In the genomic region with DNA sequence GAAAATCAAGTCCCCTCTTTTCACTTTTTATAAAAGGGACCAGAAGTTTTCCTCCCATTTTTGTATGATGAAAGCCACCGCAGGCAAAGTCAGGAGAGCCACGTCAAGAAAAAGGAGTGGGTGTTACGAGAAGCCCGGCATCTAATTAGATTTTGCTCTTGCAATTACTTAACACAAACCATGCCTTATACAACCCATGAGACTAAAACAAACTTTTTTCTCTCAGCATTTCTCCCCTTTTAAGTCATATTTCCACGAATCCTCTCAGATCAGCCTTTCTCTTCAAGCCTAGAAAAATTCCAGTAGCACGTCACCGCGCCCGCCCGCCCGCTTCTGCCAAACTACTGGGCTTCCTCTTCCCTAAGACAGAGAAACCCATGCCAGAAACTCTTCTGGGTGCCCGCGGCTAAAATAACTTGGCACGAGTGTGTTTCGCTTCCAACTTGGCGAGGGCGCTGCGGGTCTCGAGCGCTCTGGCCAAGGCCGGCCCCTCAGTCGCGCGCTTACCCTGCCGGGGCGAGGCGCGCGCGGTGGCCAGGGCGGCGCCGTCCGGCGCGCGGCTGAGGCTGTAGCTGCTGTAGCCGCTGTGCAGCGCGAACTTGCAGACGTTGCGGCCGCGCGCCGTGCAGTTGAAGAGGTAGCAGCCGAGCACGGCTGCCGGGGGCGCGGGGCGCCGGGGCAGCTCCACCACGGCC, we compare ENCODE assay signal across 1 cellular context.
TF ChIP-seq lines count a peak whose summit lies in the region.

No MANE protein-coding gene starts in this region.

TF ChIP-seq in HepG2, 621 proteins besides CTCF, POLR2A, EP300 and RAD21 (continued from another document and continues in another):
- TF ChIP-seq, protein P1, sequence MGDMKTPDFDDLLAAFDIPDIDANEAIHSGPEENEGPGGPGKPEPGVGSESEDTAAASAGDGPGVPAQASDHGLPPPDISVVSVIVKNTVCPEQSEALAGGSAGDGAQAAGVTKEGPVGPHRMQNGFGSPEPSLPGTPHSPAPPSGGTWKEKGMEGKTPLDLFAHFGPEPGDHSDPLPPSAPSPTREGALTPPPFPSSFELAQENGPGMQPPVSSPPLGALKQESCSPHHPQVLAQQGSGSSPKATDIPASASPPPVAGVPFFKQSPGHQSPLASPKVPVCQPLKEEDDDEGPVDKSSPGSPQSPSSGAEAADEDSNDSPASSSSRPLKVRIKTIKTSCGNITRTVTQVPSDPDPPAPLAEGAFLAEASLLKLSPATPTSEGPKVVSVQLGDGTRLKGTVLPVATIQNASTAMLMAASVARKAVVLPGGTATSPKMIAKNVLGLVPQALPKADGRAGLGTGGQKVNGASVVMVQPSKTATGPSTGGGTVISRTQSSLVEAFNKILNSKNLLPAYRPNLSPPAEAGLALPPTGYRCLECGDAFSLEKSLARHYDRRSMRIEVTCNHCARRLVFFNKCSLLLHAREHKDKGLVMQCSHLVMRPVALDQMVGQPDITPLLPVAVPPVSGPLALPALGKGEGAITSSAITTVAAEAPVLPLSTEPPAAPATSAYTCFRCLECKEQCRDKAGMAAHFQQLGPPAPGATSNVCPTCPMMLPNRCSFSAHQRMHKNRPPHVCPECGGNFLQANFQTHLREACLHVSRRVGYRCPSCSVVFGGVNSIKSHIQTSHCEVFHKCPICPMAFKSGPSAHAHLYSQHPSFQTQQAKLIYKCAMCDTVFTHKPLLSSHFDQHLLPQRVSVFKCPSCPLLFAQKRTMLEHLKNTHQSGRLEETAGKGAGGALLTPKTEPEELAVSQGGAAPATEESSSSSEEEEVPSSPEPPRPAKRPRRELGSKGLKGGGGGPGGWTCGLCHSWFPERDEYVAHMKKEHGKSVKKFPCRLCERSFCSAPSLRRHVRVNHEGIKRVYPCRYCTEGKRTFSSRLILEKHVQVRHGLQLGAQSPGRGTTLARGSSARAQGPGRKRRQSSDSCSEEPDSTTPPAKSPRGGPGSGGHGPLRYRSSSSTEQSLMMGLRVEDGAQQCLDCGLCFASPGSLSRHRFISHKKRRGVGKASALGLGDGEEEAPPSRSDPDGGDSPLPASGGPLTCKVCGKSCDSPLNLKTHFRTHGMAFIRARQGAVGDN (CRISPR knock-in tag; IDR thresholded peaks at IDR 0.05) = peak; percentile 51; the same call in 1 of the 2 replicates
- TF ChIP-seq ZNF547 (CRISPR knock-in tag; IDR thresholded peaks at IDR 0.05) (no peak), IKZF4 (CRISPR knock-in tag; IDR thresholded peaks at IDR 0.05; ENCODE audit: borderline replicate concordance, low read depth, not compliant biosample characterization) (peak; percentile 15), HES4 (CRISPR knock-in tag; IDR thresholded peaks at IDR 0.05; ENCODE audit: borderline replicate concordance) (no peak), BHLHE40 (IDR thresholded peaks at IDR 0.05; ENCODE audit: low read length) (no peak), ZNF777 (CRISPR knock-in tag; IDR thresholded peaks at IDR 0.05) (0 out of 2 replicates have a peak, but pooled peaks have one; percentile 46), ZNF230 (CRISPR knock-in tag; IDR thresholded peaks at IDR 0.05) (no peak), FOXC1 (CRISPR knock-in tag; IDR thresholded peaks at IDR 0.05; ENCODE audit: borderline replicate concordance) (0 out of 2 replicates have a peak, but pooled peaks have one; percentile 16), BRD4 (CRISPR knock-in tag; IDR thresholded peaks at IDR 0.05) (0 out of 2 replicates have a peak, but pooled peaks have one; percentile 31), JDP2 (CRISPR knock-in tag; IDR thresholded peaks at IDR 0.05; ENCODE audit: borderline replicate concordance) (no peak), CENPT (CRISPR knock-in tag; IDR thresholded peaks at IDR 0.05; ENCODE audit: low read depth) (peak; percentile 22; the same call in 1 of the 2 replicates), ZBTB38 (CRISPR knock-in tag; IDR thresholded peaks at IDR 0.05) (peak; percentile 61; the same call in 1 of the 2 replicates), ZNF768 (CRISPR knock-in tag; IDR thresholded peaks at IDR 0.05) (0 out of 2 replicates have a peak, but pooled peaks have one; percentile 7), PITX1 (CRISPR knock-in tag; IDR thresholded peaks at IDR 0.05) (no peak), ZNF883 (CRISPR knock-in tag; IDR thresholded peaks at IDR 0.05; ENCODE audit: not compliant biosample characterization) (peak; percentile 11), SKI (IDR thresholded peaks at IDR 0.05; ENCODE audit: partially characterized antibody) (peak; percentile 28), TFDP2 (CRISPR knock-in tag; IDR thresholded peaks at IDR 0.05) (peak; percentile 41), MTF2 (CRISPR knock-in tag; IDR thresholded peaks at IDR 0.05; ENCODE audit: borderline replicate concordance) (0 out of 2 replicates have a peak, but pooled peaks have one; percentile 31), ZNF430 (CRISPR knock-in tag; IDR thresholded peaks at IDR 0.05) (no peak), MTA1 (CRISPR knock-in tag; IDR thresholded peaks at IDR 0.05; ENCODE audit: borderline replicate concordance) (peak; percentile 20; the same call in 1 of the 2 replicates), ARID4A (CRISPR knock-in tag; IDR thresholded peaks at IDR 0.05; ENCODE audit: borderline replicate concordance) (peak; percentile 46), ZNF512B (CRISPR knock-in tag; IDR thresholded peaks at IDR 0.05; ENCODE audit: borderline replicate concordance) (no peak), NFYC (CRISPR knock-in tag; IDR thresholded peaks at IDR 0.05) (no peak), HOXA5 (CRISPR knock-in tag; IDR thresholded peaks at IDR 0.05) (peak; percentile 69)
- TF ChIP-seq, protein P2, sequence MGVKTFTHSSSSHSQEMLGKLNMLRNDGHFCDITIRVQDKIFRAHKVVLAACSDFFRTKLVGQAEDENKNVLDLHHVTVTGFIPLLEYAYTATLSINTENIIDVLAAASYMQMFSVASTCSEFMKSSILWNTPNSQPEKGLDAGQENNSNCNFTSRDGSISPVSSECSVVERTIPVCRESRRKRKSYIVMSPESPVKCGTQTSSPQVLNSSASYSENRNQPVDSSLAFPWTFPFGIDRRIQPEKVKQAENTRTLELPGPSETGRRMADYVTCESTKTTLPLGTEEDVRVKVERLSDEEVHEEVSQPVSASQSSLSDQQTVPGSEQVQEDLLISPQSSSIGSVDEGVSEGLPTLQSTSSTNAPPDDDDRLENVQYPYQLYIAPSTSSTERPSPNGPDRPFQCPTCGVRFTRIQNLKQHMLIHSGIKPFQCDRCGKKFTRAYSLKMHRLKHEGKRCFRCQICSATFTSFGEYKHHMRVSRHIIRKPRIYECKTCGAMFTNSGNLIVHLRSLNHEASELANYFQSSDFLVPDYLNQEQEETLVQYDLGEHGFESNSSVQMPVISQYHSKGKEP (CRISPR knock-in tag; IDR thresholded peaks at IDR 0.05) = no peak
- TF ChIP-seq, protein P3, sequence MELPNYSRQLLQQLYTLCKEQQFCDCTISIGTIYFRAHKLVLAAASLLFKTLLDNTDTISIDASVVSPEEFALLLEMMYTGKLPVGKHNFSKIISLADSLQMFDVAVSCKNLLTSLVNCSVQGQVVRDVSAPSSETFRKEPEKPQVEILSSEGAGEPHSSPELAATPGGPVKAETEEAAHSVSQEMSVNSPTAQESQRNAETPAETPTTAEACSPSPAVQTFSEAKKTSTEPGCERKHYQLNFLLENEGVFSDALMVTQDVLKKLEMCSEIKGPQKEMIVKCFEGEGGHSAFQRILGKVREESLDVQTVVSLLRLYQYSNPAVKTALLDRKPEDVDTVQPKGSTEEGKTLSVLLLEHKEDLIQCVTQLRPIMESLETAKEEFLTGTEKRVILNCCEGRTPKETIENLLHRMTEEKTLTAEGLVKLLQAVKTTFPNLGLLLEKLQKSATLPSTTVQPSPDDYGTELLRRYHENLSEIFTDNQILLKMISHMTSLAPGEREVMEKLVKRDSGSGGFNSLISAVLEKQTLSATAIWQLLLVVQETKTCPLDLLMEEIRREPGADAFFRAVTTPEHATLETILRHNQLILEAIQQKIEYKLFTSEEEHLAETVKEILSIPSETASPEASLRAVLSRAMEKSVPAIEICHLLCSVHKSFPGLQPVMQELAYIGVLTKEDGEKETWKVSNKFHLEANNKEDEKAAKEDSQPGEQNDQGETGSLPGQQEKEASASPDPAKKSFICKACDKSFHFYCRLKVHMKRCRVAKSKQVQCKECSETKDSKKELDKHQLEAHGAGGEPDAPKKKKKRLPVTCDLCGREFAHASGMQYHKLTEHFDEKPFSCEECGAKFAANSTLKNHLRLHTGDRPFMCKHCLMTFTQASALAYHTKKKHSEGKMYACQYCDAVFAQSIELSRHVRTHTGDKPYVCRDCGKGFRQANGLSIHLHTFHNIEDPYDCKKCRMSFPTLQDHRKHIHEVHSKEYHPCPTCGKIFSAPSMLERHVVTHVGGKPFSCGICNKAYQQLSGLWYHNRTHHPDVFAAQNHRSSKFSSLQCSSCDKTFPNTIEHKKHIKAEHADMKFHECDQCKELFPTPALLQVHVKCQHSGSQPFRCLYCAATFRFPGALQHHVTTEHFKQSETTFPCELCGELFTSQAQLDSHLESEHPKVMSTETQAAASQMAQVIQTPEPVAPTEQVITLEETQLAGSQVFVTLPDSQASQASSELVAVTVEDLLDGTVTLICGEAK (IDR thresholded peaks at IDR 0.05) = no peak
- TF ChIP-seq, protein P3 (CRISPR knock-in tag; IDR thresholded peaks at IDR 0.05) = no peak
